ENCODE assay signal across 23 cellular contexts in the genomic region with DNA sequence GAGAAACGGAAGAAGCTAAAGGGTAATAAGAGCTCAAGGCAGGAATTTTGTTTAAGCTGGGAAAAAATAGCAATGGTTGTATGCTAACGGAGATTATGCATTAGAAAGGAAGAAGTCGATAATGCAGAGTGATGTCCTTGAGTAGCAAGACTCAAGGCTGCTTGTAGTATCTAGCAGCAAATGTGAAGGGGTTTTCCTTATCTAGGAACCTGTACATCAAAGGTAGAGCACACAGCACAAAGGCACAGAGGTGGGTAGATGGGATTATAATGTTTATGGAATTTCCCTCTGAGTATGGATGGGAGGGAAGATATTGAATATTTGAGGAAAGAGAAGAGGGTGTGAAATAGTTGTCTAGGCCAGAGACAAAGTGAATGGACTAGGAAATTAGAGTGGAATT.
"Had no signal": no experiment of that assay in that cellular context is flagged by ENCODE, and none has a peak within 500 bp of the region (broad histone marks: within the 10 kb centered on the region; RNA-seq: fewer than 3 reads in every experiment).

No MANE protein-coding gene starts in this region.

- H3K4me1 ChIP-seq: tibial nerve, vagina had no signal

- ATAC-seq: mucosa of descending colon; naive thymus-derived CD4-positive, alpha-beta T cell; natural killer cell treated with Interleukin-12 subunit alpha and Interleukin-12 subunit beta and Interleukin-15 and Interleukin-18, amount 100 ng/mL, for 72 hours; sciatic nerve; stimulated activated memory B cell treated with anti-CD40 and anti-IgM and Interleukin-4, amounts not matched to agents 10 μg/mL and 1 μg/mL and 100 μg/mL, for 72 hours; stimulated activated naive CD8-positive, alpha-beta T cell treated with anti-CD3 and anti-CD28 coated beads, Interleukin-15, amount 100 ng/mL, for 72 hours had no signal

- DNase-seq: hypothalamus; islet precursor cell; left ventricle myocardium inferior; midbrain; mucosa of descending colon; naive thymus-derived CD4-positive, alpha-beta T cell; ovary; spleen; stimulated activated CD4-positive, alpha-beta T cell treated with anti-CD3 and anti-CD28 coated beads, Interleukin-1b, Interleukin-23, amount 100 ng/mL, for 48 hours; stimulated activated CD4-positive, alpha-beta T cell treated with anti-CD3 and anti-CD28 coated beads, Interleukin-2, amount 100 ng/mL, for 48 hours; stimulated activated CD4-positive, alpha-beta T cell treated with anti-CD3 and anti-CD28 coated beads, Interleukin-4, amount 100 ng/mL, for 4 hours; stimulated activated CD8-positive, alpha-beta memory T cell treated with anti-CD3 and anti-CD28 coated beads, Interleukin-4, amount 100 ng/mL, for 48 hours; stimulated activated naive CD4-positive, alpha-beta T cell treated with Interleukin-2 at 50 U/mL for 16 hours; stimulated activated naive CD8-positive, alpha-beta T cell treated with anti-CD3 and anti-CD28 coated beads, Interleukin-15, amount 100 ng/mL, for 72 hours; substantia nigra had no signal

- H3K4me3 ChIP-seq: left ventricle myocardium inferior, lung, mucosa of descending colon, ovary, right atrium auricular region, skin epidermis, spleen, tibial nerve, vagina had no signal

- H3K36me3 ChIP-seq: left ventricle myocardium inferior, ovary, right atrium auricular region, spleen, tibial nerve, vagina had no signal

- H3K9me3 ChIP-seq: mucosa of descending colon, ovary, vagina had no signal

- H3K27me3 ChIP-seq: ovary, right atrium auricular region, spleen, tibial nerve, vagina had no signal

- H3K27ac ChIP-seq: left ventricle myocardium inferior, ovary, right atrium auricular region, skin epidermis, tibial nerve, vagina had no signal
